In genomic region chr12:103913100-103913499, GRCh38 we compare ENCODE assay signal across 23 cellular contexts. TPM values are rescaled to one million over a fixed set of nuclear protein-coding genes. Genes with fewer than 3 reads are reported as not detected.
DNase-seq lines count a peak whose midpoint lies in the region; ATAC-seq, FAIRE-seq and TF ChIP-seq lines count a peak whose summit lies in the region.
"Had no signal": no experiment of that assay in that cellular context is flagged by ENCODE, and none has a peak within 500 bp of the region (broad histone marks: within the 10 kb centered on the region; RNA-seq: fewer than 3 reads in every experiment).

No MANE protein-coding gene starts in this region.

- DNase-seq in NCI-H82 (lab: John Stamatoyannopoulos, UW), result peak; percentile 24
- DNase-seq in NCI-H82 treated with DMSO at 0.1 percent for 48 hours (lab: John Stamatoyannopoulos, UW; ENCODE audit: unreplicated experiment), result no peak
- peak; percentile 61 to 79 for DNase-seq in NCI-H524 (lab: John Stamatoyannopoulos, UW)
- DNase-seq in K562 (ENCODE audit: extremely low read depth in 1 of 4, low spot score in 3 of 4), result peak in 2 of 4 experiments; percentile 19 to 27
- peak; percentile 11 for DNase-seq in osteocyte (ENCODE audit: extremely low spot score, unreplicated experiment)
- no peak for DNase-seq in HCEC 1CT
- no peak for DNase-seq in natural killer cell
- DNase-seq in type B pancreatic cell (ENCODE audit: extremely low spot score, unreplicated experiment), result no peak
- DNase-seq: DND-41; GM23248; NCI-H1694; NCI-H2081 treated with DMSO at 0.1 percent for 48 hours; NCI-H226; NCI-H510A treated with DMSO at 0.1 percent for 48 hours; NK-92 treated with Interleukin-12 subunit alpha and Interleukin-12 subunit beta, amount 100 ng/mL, for 24 hours had no signal

- no peaks in the 10 kb centered on the region; the same call in 1 of the 2 replicates for H3K9me3 ChIP-seq in K562 (replicated peaks; ENCODE audit: control insufficient read depth, insufficient read depth, low read depth, low read length)
- H3K9me3 ChIP-seq: HAP-1 had no signal

- in situ Hi-C loops in K562 (cut with MboI), result no loop called here

- intact Hi-C loops in K562 (cut with micrococcal nuclease) (no loop called here), natural killer cell (cut with micrococcal nuclease) (no loop called here)

- POLR2A ChIA-PET in K562 (lab: Yijun Ruan, JAX), result interaction anchor here (1.0 kb wide), 2 partner anchors 17 to 37 kb away, joined by 4 to 6 read pairs; partner anchors contain the start of gene HSP90B1

- no peak for FAIRE-seq in K562 (lab: Jason Lieb, UNC)
- FAIRE-seq: A204.1, D721Med, GM12878, HepG2 had no signal

- H3K27ac Mint-ChIP-seq in osteocyte (ENCODE audit: unreplicated experiment), result no peak overlapping the region
- no peak overlapping the region for H3K27ac Mint-ChIP-seq in natural killer cell
- H3K27ac Mint-ChIP-seq in type B pancreatic cell, result no peak overlapping the region
- H3K27ac Mint-ChIP-seq: B cell had no signal

- no peaks in the 10 kb centered on the region for H3K9me1 ChIP-seq in K562 (ENCODE audit: control insufficient read depth, insufficient read depth, low read length)

- peaks cover 32% of the 10 kb centered on the region for H3K4me1 Mint-ChIP-seq in osteocyte (ENCODE audit: unreplicated experiment)
- no peaks in the 10 kb centered on the region for H3K4me1 Mint-ChIP-seq in natural killer cell
- no peaks in the 10 kb centered on the region for H3K4me1 Mint-ChIP-seq in type B pancreatic cell (ENCODE audit: unreplicated experiment)
- H3K4me1 Mint-ChIP-seq: B cell had no signal

- H3K36me3 Mint-ChIP-seq in osteocyte (ENCODE audit: unreplicated experiment), result peaks cover 3% of the 10 kb centered on the region
- no peaks in the 10 kb centered on the region for H3K36me3 Mint-ChIP-seq in natural killer cell
- H3K36me3 Mint-ChIP-seq in type B pancreatic cell, result no peaks in the 10 kb centered on the region

- BruUV-seq in K562 (replicated peaks; lab: Mats Ljungman, UMichigan), result no TSS peak

- no peaks in the 10 kb centered on the region for H4K20me1 ChIP-seq in K562 (replicated peaks; ENCODE audit: control insufficient read depth, insufficient read depth, low read length)

- no peak for TF ChIP-seq EP300 in K562 (IDR thresholded peaks at IDR 0.05; ENCODE audit: low read length)

- TF ChIP-seq CTCF in K562 (IDR thresholded peaks at IDR 0.05 in 2 of 3, conservative IDR thresholded peaks at IDR 0.05 in 1 of 3; ENCODE audit: insufficient read depth in 2 of 3, low read depth in 1 of 3, low read length in 3 of 3) (no peak), osteocyte (IDR thresholded peaks at IDR 0.05) (no peak), natural killer cell (IDR thresholded peaks at IDR 0.05) (no peak), type B pancreatic cell (conservative IDR thresholded peaks at IDR 0.05) (no peak)

- peaks cover 4 to 9% of the 10 kb centered on the region in 2 experiments; a peak in 3 of 5 replicates for H3K27me3 ChIP-seq in K562 (ENCODE audit: control insufficient read depth in 2 of 2, insufficient read depth in 2 of 2, low read length in 2 of 2)

- no peaks in the 10 kb centered on the region for H3K36me3 ChIP-seq in K562 (ENCODE audit: control insufficient read depth, insufficient read depth, low read length)
- H3K36me3 ChIP-seq: HAP-1 had no signal

- WGBS in K562 (ENCODE audit: insufficient coverage, low coverage, missing lambda C conversion rate), result 0% methylated on average over 3 of the region's 3 CpGs

- no peak overlapping the region for H2AFZ ChIP-seq in K562 (ENCODE audit: low read depth, low read length)
- H2AFZ ChIP-seq: GM23248 had no signal

- H3K4me1 ChIP-seq in K562 (replicated peaks in 1 of 2; ENCODE audit: control insufficient read depth in 2 of 2, insufficient read depth in 2 of 2, low read length in 2 of 2), result no peaks in the 10 kb centered on the region
- H3K4me1 ChIP-seq: HAP-1 had no signal

- TF ChIP-seq RAD21 in K562 (CRISPR knock-in tag; conservative IDR thresholded peaks at IDR 0.05 in 1 of 2, IDR thresholded peaks at IDR 0.05 in 1 of 2), result no peak

- H3K27me3 Mint-ChIP-seq in osteocyte (ENCODE audit: unreplicated experiment) (no peaks in the 10 kb centered on the region), natural killer cell (ENCODE audit: low read depth in 2 of 2) (peaks cover 5 to 28% of the 10 kb centered on the region in 2 donors), type B pancreatic cell (peaks cover 4% of the 10 kb centered on the region)

- CTCF ChIA-PET in K562 (lab: Yijun Ruan, JAX; ENCODE audit: low intra/inter-chr PET ratio), result no interaction called here

- ATAC-seq in K562 (no peak), natural killer cell (no peak)
- ATAC-seq: GM12878, HepG2 had no signal

- no peak for TF ChIP-seq POLR2A in K562 (conservative IDR thresholded peaks at IDR 0.05)

- H3K79me2 ChIP-seq in K562 (ENCODE audit: control insufficient read depth, insufficient read depth, low read length), result no peaks in the 10 kb centered on the region

- no peak overlapping the region for H3K4me3 Mint-ChIP-seq in osteocyte (ENCODE audit: unreplicated experiment)
- H3K4me3 Mint-ChIP-seq in natural killer cell, result no peak overlapping the region
- no peak overlapping the region for H3K4me3 Mint-ChIP-seq in type B pancreatic cell
- H3K4me3 Mint-ChIP-seq: B cell had no signal

- no peak overlapping the region for H3K4me3 ChIP-seq in K562
- H3K4me3 ChIP-seq: GM12878, GM23248, HAP-1 had no signal

- peaks cover 5% of the 10 kb centered on the region for H3K9me3 Mint-ChIP-seq in osteocyte (ENCODE audit: unreplicated experiment)
- H3K9me3 Mint-ChIP-seq in natural killer cell, result peaks cover 0 to 3% of the 10 kb centered on the region in 2 donors
- H3K9me3 Mint-ChIP-seq in type B pancreatic cell, result no peaks in the 10 kb centered on the region

- no peak overlapping the region for H3K27ac ChIP-seq in K562 (ENCODE audit: extremely low read depth, low read depth, low read length)
- H3K27ac ChIP-seq: GM23248, HL-60, KMS-11 had no signal

- no peak overlapping the region for H3K4me2 ChIP-seq in K562 (ENCODE audit: insufficient read depth, low read length)
- H3K4me2 ChIP-seq: KMS-11 had no signal

- no peak overlapping the region for H3K9ac ChIP-seq in K562 (ENCODE audit: insufficient read depth in 1 of 2, low read depth in 2 of 2, low read length in 2 of 2)
- H3K9ac ChIP-seq: GM23248, KMS-11 had no signal

TF ChIP-seq in K562, 482 proteins besides CTCF, POLR2A, EP300 and RAD21 (continues in another document):
- TF ChIP-seq FOXA1 (IDR thresholded peaks at IDR 0.05; ENCODE audit: borderline replicate concordance), result no peak

RNA-seq across cellular contexts. Expression of gene HSP90B1, which starts 17.1 kb away (rescaled TPM):
- total RNA-seq in K562 (2011; cell fraction: chromatin; rRNA removed; ENCODE audit: low replicate concordance), result 572 and 2,771 TPM in 2 replicates
- 491 and 843 TPM in 2 replicates for total RNA-seq in K562 (2011; cell fraction: nucleolus; rRNA removed)
- total RNA-seq in K562 (2011; cell fraction: nucleoplasm; rRNA removed), result 1,092 and 1,338 TPM in 2 replicates
- total RNA-seq in K562 (2014; rRNA removed), result 389 and 400 TPM in 2 replicates
- 604 and 619 TPM in 2 replicates for total RNA-seq in K562 (2014; rRNA removed; fragmentation: Illumina TruSeq; extraction: Trizol)
- 602 and 611 TPM in 2 replicates for total RNA-seq in K562 (2015; rRNA removed; fragmentation: Illumina TruSeq; extraction: Trizol)
- total RNA-seq in K562 (2021), result 453 and 469 TPM in 2 replicates
- 593 and 719 TPM in 2 replicates for polyA plus RNA-seq in K562 (2011; rRNA removed)
- polyA plus RNA-seq in K562 (2011; cell fraction: cytosol; rRNA removed), result 64.5 and 201 TPM in 2 replicates
- 335 and 665 TPM in 2 replicates for polyA plus RNA-seq in K562 (2011; cell fraction: nucleus; rRNA removed)
- 452 and 478 TPM in 2 replicates for polyA plus RNA-seq in K562 (2012)
- 541 and 657 TPM in 2 replicates for polyA plus RNA-seq in K562 (2014; fragmentation: Illumina TruSeq; extraction: Trizol)
- polyA plus RNA-seq in K562 (2014; fragmentation: Nextera tagmentation; extraction: Ambion mirVana), result 100 to 1,000 TPM; 196 to 235 TPM
- 528 and 557 TPM in 2 replicates for polyA plus RNA-seq in K562 (2014; rRNA removed)
- polyA minus RNA-seq in K562 (2011; rRNA and poly(A)+ RNA removed), result 606 and 720 TPM in 2 replicates
- polyA minus RNA-seq in K562 (2011; cell fraction: cytosol; rRNA and poly(A)+ RNA removed), result 134 and 144 TPM in 2 replicates
- polyA minus RNA-seq in K562 (2011; cell fraction: nucleus; rRNA and poly(A)+ RNA removed), result 199 and 484 TPM in 2 replicates
- 682 and 686 TPM in 2 replicates for total RNA-seq in osteocyte
- 100 to 1,000 TPM; 282 to 390 (median 389) TPM for total RNA-seq in natural killer cell
- total RNA-seq in type B pancreatic cell (ENCODE audit: low replicate concordance), result 832 and 967 TPM in 2 replicates

RNA-seq across cellular contexts. Expression of gene TDG, which starts 52.6 kb away (rescaled TPM):
- 34.2 and 96.2 TPM in 2 replicates for total RNA-seq in K562 (2011; cell fraction: chromatin; rRNA removed; ENCODE audit: low replicate concordance)
- total RNA-seq in K562 (2011; cell fraction: nucleolus; rRNA removed), result 23.2 and 24.1 TPM in 2 replicates
- 45.8 and 68.9 TPM in 2 replicates for total RNA-seq in K562 (2011; cell fraction: nucleoplasm; rRNA removed)
- total RNA-seq in K562 (2014; rRNA removed) (50.8 and 56.8 TPM in 2 replicates), K562 (2014; rRNA removed; fragmentation: Illumina TruSeq; extraction: Trizol) (67.3 and 80.5 TPM in 2 replicates), K562 (2015; rRNA removed; fragmentation: Illumina TruSeq; extraction: Trizol) (65.7 and 70.3 TPM in 2 replicates), K562 (2021) (57.9 and 62.7 TPM in 2 replicates), osteocyte (32.7 and 33.9 TPM in 2 replicates), natural killer cell (10 to 100 TPM; 28.2 to 28.7 (median 28.7) TPM), type B pancreatic cell (ENCODE audit: low replicate concordance) (40.1 and 43.6 TPM in 2 replicates)
- polyA plus RNA-seq in K562 (2011; rRNA removed) (50.8 and 73.3 TPM in 2 replicates), K562 (2014; fragmentation: Illumina TruSeq; extraction: Trizol) (69.8 and 77.2 TPM in 2 replicates), K562 (2014; fragmentation: Nextera tagmentation; extraction: Ambion mirVana) (10 to 100 TPM; 37.6 to 49.0 TPM), K562 (2014; rRNA removed) (62.1 and 64.0 TPM in 2 replicates)
- polyA plus RNA-seq in K562 (2011; cell fraction: cytosol; rRNA removed), result 15.6 and 25.0 TPM in 2 replicates
- 52.3 and 89.0 TPM in 2 replicates for polyA plus RNA-seq in K562 (2011; cell fraction: nucleus; rRNA removed)
- polyA plus RNA-seq in K562 (2012), result 33.5 and 43.1 TPM in 2 replicates
- 97.2 and 98.8 TPM in 2 replicates for polyA minus RNA-seq in K562 (2011; rRNA and poly(A)+ RNA removed)
- polyA minus RNA-seq in K562 (2011; cell fraction: cytosol; rRNA and poly(A)+ RNA removed), result 22.7 and 32.0 TPM in 2 replicates
- polyA minus RNA-seq in K562 (2011; cell fraction: nucleus; rRNA and poly(A)+ RNA removed), result 22.6 and 41.0 TPM in 2 replicates

Comparison
In these comparisons a context has a peak if more than half of its experiments do, and no peak if none do; other contexts are left out.
1. DNase-seq: peak in NCI-H82 (single experiment), NCI-H524 (2 of 2) and osteocyte (single experiment); none in NCI-H82 treated with DMSO at 0.1 percent for 48 hours (single experiment), HCEC 1CT (single experiment), natural killer cell (single experiment) and type B pancreatic cell (single experiment).